Comparison of ENCODE assay signal across 12 cellular contexts in the genomic region with DNA sequence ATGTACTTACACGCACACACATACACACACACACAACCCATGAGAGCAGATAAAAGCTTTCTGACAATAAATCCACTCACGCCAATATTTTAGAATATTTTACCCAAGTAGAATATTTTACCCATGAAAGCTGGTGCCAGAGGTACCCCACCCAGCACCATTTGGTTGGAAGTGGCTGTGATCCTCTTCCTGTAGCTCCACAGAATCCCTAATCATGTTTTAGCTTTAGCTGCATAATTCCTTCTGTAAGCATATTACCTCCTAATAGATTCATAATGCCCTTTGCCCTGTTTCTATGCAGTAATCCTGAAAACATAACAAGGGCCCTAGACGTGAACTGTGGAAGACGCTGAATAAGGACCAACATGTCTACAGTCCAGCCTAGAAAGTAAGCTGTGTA.
DNase-seq lines count a peak whose midpoint lies in the region; ATAC-seq and TF ChIP-seq lines count a peak whose summit lies in the region.
"Had no signal": no experiment of that assay in that cellular context is flagged by ENCODE, and none has a peak within 500 bp of the region (broad histone marks: within the 10 kb centered on the region; RNA-seq: fewer than 3 reads in every experiment).

No MANE protein-coding gene starts in this region.

- H4K20me1 ChIP-seq in osteoblast (ENCODE audit: insufficient read depth, low read length) = no peaks in the 10 kb centered on the region

- H3K27me3 ChIP-seq in CD4-positive, alpha-beta memory T cell (ENCODE audit: insufficient read depth, low read length) = no peaks in the 10 kb centered on the region
- H3K27me3 ChIP-seq in colonic mucosa (no peaks in the 10 kb centered on the region), osteoblast (ENCODE audit: insufficient read depth, low read length) (no peaks in the 10 kb centered on the region)

- no peak overlapping the region for H2AFZ ChIP-seq in osteoblast (ENCODE audit: low read length)

- no peaks in the 10 kb centered on the region for H3K79me2 ChIP-seq in osteoblast (ENCODE audit: insufficient read depth, low read length)

- POLR2A ChIA-PET in CD4-positive, alpha-beta memory T cell (lab: Charles Lee; ENCODE audit: partially characterized antibody) = interaction anchor here (0.8 to 7.5 kb wide), 12 partner anchors 9 to 108 kb away, joined by 3 to 83 read pairs (median 6); a partner anchor contains a TSS
- POLR2A ChIA-PET in GM10248 (lab: Yijun Ruan, JAX) = interaction anchor here (0.5 to 1.6 kb wide), 4 partner anchors 59 to 105 kb away, joined by 3 to 7 read pairs (median 6); no protein-coding TSS in a partner anchor

- no peak overlapping the region for H3K9ac ChIP-seq in colonic mucosa (ENCODE audit: low read depth in 2 of 2, low read length in 2 of 2)

- intact Hi-C loops in CD4-positive, alpha-beta memory T cell (cut with micrococcal nuclease) = loop anchor here (5.0 kb wide), 1 partner anchor 46 kb away; no protein-coding TSS in a partner anchor
- intact Hi-C loops in colonic mucosa (cut with DNase I) = no loop called here

- peak overlapping the region; percentile 89 to 96 (median 91) for H3K27ac Mint-ChIP-seq in CD4-positive, alpha-beta memory T cell

- peak overlapping the region in 6 of 8 donors; percentile 24 to 86 (median 76) for H3K4me3 Mint-ChIP-seq in CD4-positive, alpha-beta memory T cell

- no peak overlapping the region for H3K4me3 ChIP-seq in CD4-positive, alpha-beta memory T cell (ENCODE audit: low read length in 2 of 2)
- H3K4me3 ChIP-seq in colonic mucosa = no peak overlapping the region
- H3K4me3 ChIP-seq in osteoblast (ENCODE audit: insufficient read depth, low read length) = no peak overlapping the region

- ATAC-seq in HG02970 (IDR thresholded peaks at IDR 0.05; ENCODE audit: low FRiP score, unreplicated experiment) = no peak
- no peak for ATAC-seq in HG03108 (IDR thresholded peaks at IDR 0.05; ENCODE audit: unreplicated experiment)

- H3K36me3 Mint-ChIP-seq in CD4-positive, alpha-beta memory T cell = peaks cover 15 to 42% of the 10 kb centered on the region in 2 donors

- DNase-seq in CD4-positive, alpha-beta memory T cell = no peak
- DNase-seq in NCI-H82 treated with DMSO at 0.1 percent for 48 hours (lab: John Stamatoyannopoulos, UW; ENCODE audit: unreplicated experiment) = peak; percentile 77
- DNase-seq in colonic mucosa = no peak
- no peak for DNase-seq in osteoblast (ENCODE audit: insufficient read length, low spot score, missing footprints)
- DNase-seq in GM10248 (ENCODE audit: extremely low spot score) = no peak
- DNase-seq in effector CD4-positive, alpha-beta T cell = no peak
- DNase-seq: COR-L47, kidney glomerular epithelial cell, NCI-H2171, SHP77 treated with DMSO at 0.1 percent for 48 hours had no signal

- peaks cover 60% of the 10 kb centered on the region for H3K4me1 ChIP-seq in CD4-positive, alpha-beta memory T cell (ENCODE audit: insufficient read depth, low read length)
- H3K4me1 ChIP-seq in colonic mucosa (no peaks in the 10 kb centered on the region), osteoblast (ENCODE audit: insufficient read depth, low read length) (peaks cover 23% of the 10 kb centered on the region)

- H3K27ac ChIP-seq in CD4-positive, alpha-beta memory T cell (ENCODE audit: low read depth, low read length) = peak overlapping the region; percentile 66
- H3K27ac ChIP-seq in colonic mucosa (peak overlapping the region; percentile 23), osteoblast (ENCODE audit: low read depth, low read length) (peak overlapping the region; percentile 61)

- H3K9me3 Mint-ChIP-seq in CD4-positive, alpha-beta memory T cell = no peaks in the 10 kb centered on the region

- H3K27me3 Mint-ChIP-seq in CD4-positive, alpha-beta memory T cell = no peaks in the 10 kb centered on the region

- no peaks in the 10 kb centered on the region for H3K9me3 ChIP-seq in CD4-positive, alpha-beta memory T cell (ENCODE audit: control insufficient read depth in 1 of 2, low read length in 2 of 2)
- H3K9me3 ChIP-seq in colonic mucosa (no peaks in the 10 kb centered on the region), osteoblast (ENCODE audit: low read depth, low read length) (no peaks in the 10 kb centered on the region)

- CTCF ChIA-PET in CD4-positive, alpha-beta memory T cell (lab: Charles Lee; ENCODE audit: partially characterized antibody) = interaction anchor here (0.7 to 4.1 kb wide), 11 partner anchors 10 to 174 kb away, joined by 3 to 14 read pairs (median 4); a partner anchor contains a TSS
- CTCF ChIA-PET in GM10248 (lab: Yijun Ruan, JAX) = interaction anchor here (0.8 to 1.7 kb wide), 10 partner anchors 10 to 174 kb away, joined by 3 to 5 read pairs (median 3); no protein-coding TSS in a partner anchor

- TF ChIP-seq CTCF in colonic mucosa (IDR thresholded peaks at IDR 0.05) = no peak
- TF ChIP-seq CTCF in osteoblast (IDR thresholded peaks at IDR 0.05; ENCODE audit: extremely low read depth, low read depth, low read length) = no peak
- no peak for TF ChIP-seq CTCF in GM10248 (IDR thresholded peaks at IDR 0.05; ENCODE audit: control extremely low read depth, extremely low read depth, low read depth, missing control alignments)

- H3K4me2 ChIP-seq in osteoblast (ENCODE audit: insufficient read depth, low read length) = peak overlapping the region; percentile 2

- peaks cover 38 to 78% (median 57%) of the 10 kb centered on the region in 4 donors for H3K4me1 Mint-ChIP-seq in CD4-positive, alpha-beta memory T cell

- peaks cover 8% of the 10 kb centered on the region for H3K36me3 ChIP-seq in CD4-positive, alpha-beta memory T cell (ENCODE audit: insufficient read depth, low read length)
- H3K36me3 ChIP-seq in colonic mucosa (no peaks in the 10 kb centered on the region), osteoblast (ENCODE audit: insufficient read depth, low read length) (no peaks in the 10 kb centered on the region)
